1 cellular context compared by ENCODE assay signal in the genomic region with DNA sequence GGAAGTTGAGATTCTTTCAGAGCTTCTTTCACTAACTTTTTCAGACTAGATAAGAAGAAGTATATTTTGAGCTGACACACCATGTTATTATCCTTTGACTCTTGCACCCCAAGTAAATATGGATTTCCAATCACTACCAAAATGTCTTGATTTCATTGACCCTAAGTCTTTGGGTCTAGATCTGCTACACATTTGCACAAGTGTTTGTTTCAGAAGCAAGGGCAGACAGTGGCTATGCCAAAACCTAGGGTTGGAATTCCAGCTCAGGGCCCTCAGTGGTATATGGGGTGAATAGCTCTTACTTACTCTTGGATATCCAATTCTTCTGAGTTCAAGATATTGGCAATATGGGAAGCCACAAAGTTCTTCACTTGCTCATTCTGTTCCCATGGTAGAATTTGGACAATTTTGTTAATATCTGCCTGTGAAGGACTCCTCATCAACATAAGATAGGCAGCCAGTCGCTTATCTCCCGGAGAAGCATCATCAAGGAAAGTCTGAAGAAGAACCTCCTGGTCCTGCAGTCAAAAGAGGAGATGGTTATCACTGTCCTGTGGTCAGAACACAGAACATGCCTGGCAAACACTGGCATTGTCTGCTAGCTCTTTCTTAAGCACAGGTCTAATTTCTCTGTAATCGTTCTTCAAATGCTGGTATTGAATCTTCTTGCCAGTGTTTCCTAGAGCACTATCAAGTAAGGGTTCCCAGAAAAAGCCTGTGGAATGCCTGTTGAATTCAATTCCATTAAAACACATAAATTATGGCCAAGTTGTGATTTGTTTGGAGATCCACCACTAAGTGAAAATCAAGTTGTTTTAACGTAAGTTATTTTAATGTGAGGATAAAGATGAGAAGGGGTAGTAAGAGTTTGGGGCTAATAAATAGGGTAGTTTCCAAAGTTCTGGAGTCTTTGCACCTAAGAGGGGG.
TF ChIP-seq lines count a peak whose summit lies in the region.

No MANE protein-coding gene starts in this region.

TF ChIP-seq in HepG2, 621 proteins besides CTCF, POLR2A, EP300 and RAD21 (continued from another document and continues in another):
- TF ChIP-seq ZNF543 (CRISPR knock-in tag; IDR thresholded peaks at IDR 0.05) (0 out of 2 replicates have a peak, but pooled peaks have one; percentile 27), CEBPG (CRISPR knock-in tag; IDR thresholded peaks at IDR 0.05) (no peak), IKZF4 (CRISPR knock-in tag; IDR thresholded peaks at IDR 0.05; ENCODE audit: borderline replicate concordance, low read depth, not compliant biosample characterization) (peak; percentile 13), ZNF44 (CRISPR knock-in tag; IDR thresholded peaks at IDR 0.05) (0 out of 2 replicates have a peak, but pooled peaks have one; percentile 22), AGO2 (optimal IDR thresholded peaks at IDR 0.05; ENCODE audit: low read depth, low read length) (peak; percentile 82), RFX3 (CRISPR knock-in tag; IDR thresholded peaks at IDR 0.05) (no peak), POLR2G (IDR thresholded peaks at IDR 0.05; ENCODE audit: low read depth, low read length) (peak; percentile 61), KMT2B (CRISPR knock-in tag; IDR thresholded peaks at IDR 0.05) (no peak), RBM22 (optimal IDR thresholded peaks at IDR 0.05; ENCODE audit: low read length) (peak; percentile 97), NFATC3 (CRISPR knock-in tag; IDR thresholded peaks at IDR 0.05) (0 out of 2 replicates have a peak, but pooled peaks have one; percentile 41), SRSF1 (optimal IDR thresholded peaks at IDR 0.05; ENCODE audit: low read depth, low read length) (no peak), ZNF703 (CRISPR knock-in tag; IDR thresholded peaks at IDR 0.05; ENCODE audit: borderline replicate concordance) (no peak), POLR2AphosphoS2 (IDR thresholded peaks at IDR 0.05; ENCODE audit: low read depth, low read length) (peak; percentile 72), SSRP1 (CRISPR knock-in tag; IDR thresholded peaks at IDR 0.05) (peak; percentile 85; the same call in 1 of the 2 replicates), POLR2AphosphoS5 (IDR thresholded peaks at IDR 0.05; ENCODE audit: low read depth, low read length) (peak; percentile 62), MBD4 (IDR thresholded peaks at IDR 0.05; ENCODE audit: borderline replicate concordance, low read length) (no peak), ZNF776 (CRISPR knock-in tag; IDR thresholded peaks at IDR 0.05) (no peak), RARG (CRISPR knock-in tag; IDR thresholded peaks at IDR 0.05; ENCODE audit: low read depth) (0 out of 2 replicates have a peak, but pooled peaks have one; percentile 33), ZNF430 (CRISPR knock-in tag; IDR thresholded peaks at IDR 0.05) (no peak), ZNF841 (CRISPR knock-in tag; IDR thresholded peaks at IDR 0.05; ENCODE audit: borderline replicate concordance) (0 out of 2 replicates have a peak, but pooled peaks have one; percentile 35), RBFOX2 (IDR thresholded peaks at IDR 0.05; ENCODE audit: low read depth, low read length) (peak; percentile 87), ISL2 (CRISPR knock-in tag; IDR thresholded peaks at IDR 0.05) (no peak), ZIK1 (CRISPR knock-in tag; IDR thresholded peaks at IDR 0.05; ENCODE audit: borderline replicate concordance, low read depth) (no peak), ZNF780A (CRISPR knock-in tag; IDR thresholded peaks at IDR 0.05) (peak; percentile 68; the same call in 1 of the 2 replicates), ARNTL (CRISPR knock-in tag; IDR thresholded peaks at IDR 0.05) (no peak), MAFF (IDR thresholded peaks at IDR 0.05; ENCODE audit: low read depth, low read length) (no peak)
- TF ChIP-seq, protein P1, sequence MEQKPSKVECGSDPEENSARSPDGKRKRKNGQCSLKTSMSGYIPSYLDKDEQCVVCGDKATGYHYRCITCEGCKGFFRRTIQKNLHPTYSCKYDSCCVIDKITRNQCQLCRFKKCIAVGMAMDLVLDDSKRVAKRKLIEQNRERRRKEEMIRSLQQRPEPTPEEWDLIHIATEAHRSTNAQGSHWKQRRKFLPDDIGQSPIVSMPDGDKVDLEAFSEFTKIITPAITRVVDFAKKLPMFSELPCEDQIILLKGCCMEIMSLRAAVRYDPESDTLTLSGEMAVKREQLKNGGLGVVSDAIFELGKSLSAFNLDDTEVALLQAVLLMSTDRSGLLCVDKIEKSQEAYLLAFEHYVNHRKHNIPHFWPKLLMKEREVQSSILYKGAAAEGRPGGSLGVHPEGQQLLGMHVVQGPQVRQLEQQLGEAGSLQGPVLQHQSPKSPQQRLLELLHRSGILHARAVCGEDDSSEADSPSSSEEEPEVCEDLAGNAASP (CRISPR knock-in tag; IDR thresholded peaks at IDR 0.05; ENCODE audit: borderline replicate concordance): no peak
- TF ChIP-seq, protein P2, sequence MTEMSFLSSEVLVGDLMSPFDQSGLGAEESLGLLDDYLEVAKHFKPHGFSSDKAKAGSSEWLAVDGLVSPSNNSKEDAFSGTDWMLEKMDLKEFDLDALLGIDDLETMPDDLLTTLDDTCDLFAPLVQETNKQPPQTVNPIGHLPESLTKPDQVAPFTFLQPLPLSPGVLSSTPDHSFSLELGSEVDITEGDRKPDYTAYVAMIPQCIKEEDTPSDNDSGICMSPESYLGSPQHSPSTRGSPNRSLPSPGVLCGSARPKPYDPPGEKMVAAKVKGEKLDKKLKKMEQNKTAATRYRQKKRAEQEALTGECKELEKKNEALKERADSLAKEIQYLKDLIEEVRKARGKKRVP (CRISPR knock-in tag; IDR thresholded peaks at IDR 0.05): 0 out of 4 replicates have a peak, but pooled peaks of 1 of the 2 experiments have one; percentile 26
- TF ChIP-seq, protein P3, sequence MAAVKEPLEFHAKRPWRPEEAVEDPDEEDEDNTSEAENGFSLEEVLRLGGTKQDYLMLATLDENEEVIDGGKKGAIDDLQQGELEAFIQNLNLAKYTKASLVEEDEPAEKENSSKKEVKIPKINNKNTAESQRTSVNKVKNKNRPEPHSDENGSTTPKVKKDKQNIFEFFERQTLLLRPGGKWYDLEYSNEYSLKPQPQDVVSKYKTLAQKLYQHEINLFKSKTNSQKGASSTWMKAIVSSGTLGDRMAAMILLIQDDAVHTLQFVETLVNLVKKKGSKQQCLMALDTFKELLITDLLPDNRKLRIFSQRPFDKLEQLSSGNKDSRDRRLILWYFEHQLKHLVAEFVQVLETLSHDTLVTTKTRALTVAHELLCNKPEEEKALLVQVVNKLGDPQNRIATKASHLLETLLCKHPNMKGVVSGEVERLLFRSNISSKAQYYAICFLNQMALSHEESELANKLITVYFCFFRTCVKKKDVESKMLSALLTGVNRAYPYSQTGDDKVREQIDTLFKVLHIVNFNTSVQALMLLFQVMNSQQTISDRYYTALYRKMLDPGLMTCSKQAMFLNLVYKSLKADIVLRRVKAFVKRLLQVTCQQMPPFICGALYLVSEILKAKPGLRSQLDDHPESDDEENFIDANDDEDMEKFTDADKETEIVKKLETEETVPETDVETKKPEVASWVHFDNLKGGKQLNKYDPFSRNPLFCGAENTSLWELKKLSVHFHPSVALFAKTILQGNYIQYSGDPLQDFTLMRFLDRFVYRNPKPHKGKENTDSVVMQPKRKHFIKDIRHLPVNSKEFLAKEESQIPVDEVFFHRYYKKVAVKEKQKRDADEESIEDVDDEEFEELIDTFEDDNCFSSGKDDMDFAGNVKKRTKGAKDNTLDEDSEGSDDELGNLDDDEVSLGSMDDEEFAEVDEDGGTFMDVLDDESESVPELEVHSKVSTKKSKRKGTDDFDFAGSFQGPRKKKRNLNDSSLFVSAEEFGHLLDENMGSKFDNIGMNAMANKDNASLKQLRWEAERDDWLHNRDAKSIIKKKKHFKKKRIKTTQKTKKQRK (IDR thresholded peaks at IDR 0.05; ENCODE audit: low read length): no peak
- TF ChIP-seq, protein P4, sequence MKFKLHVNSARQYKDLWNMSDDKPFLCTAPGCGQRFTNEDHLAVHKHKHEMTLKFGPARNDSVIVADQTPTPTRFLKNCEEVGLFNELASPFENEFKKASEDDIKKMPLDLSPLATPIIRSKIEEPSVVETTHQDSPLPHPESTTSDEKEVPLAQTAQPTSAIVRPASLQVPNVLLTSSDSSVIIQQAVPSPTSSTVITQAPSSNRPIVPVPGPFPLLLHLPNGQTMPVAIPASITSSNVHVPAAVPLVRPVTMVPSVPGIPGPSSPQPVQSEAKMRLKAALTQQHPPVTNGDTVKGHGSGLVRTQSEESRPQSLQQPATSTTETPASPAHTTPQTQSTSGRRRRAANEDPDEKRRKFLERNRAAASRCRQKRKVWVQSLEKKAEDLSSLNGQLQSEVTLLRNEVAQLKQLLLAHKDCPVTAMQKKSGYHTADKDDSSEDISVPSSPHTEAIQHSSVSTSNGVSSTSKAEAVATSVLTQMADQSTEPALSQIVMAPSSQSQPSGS (CRISPR knock-in tag; IDR thresholded peaks at IDR 0.05): no peak
- TF ChIP-seq, protein P5, sequence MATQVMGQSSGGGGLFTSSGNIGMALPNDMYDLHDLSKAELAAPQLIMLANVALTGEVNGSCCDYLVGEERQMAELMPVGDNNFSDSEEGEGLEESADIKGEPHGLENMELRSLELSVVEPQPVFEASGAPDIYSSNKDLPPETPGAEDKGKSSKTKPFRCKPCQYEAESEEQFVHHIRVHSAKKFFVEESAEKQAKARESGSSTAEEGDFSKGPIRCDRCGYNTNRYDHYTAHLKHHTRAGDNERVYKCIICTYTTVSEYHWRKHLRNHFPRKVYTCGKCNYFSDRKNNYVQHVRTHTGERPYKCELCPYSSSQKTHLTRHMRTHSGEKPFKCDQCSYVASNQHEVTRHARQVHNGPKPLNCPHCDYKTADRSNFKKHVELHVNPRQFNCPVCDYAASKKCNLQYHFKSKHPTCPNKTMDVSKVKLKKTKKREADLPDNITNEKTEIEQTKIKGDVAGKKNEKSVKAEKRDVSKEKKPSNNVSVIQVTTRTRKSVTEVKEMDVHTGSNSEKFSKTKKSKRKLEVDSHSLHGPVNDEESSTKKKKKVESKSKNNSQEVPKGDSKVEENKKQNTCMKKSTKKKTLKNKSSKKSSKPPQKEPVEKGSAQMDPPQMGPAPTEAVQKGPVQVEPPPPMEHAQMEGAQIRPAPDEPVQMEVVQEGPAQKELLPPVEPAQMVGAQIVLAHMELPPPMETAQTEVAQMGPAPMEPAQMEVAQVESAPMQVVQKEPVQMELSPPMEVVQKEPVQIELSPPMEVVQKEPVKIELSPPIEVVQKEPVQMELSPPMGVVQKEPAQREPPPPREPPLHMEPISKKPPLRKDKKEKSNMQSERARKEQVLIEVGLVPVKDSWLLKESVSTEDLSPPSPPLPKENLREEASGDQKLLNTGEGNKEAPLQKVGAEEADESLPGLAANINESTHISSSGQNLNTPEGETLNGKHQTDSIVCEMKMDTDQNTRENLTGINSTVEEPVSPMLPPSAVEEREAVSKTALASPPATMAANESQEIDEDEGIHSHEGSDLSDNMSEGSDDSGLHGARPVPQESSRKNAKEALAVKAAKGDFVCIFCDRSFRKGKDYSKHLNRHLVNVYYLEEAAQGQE (IDR thresholded peaks at IDR 0.05; ENCODE audit: borderline replicate concordance in 1 of 2, low read depth in 1 of 2, low read length in 2 of 2): no peak
- TF ChIP-seq, protein P6, sequence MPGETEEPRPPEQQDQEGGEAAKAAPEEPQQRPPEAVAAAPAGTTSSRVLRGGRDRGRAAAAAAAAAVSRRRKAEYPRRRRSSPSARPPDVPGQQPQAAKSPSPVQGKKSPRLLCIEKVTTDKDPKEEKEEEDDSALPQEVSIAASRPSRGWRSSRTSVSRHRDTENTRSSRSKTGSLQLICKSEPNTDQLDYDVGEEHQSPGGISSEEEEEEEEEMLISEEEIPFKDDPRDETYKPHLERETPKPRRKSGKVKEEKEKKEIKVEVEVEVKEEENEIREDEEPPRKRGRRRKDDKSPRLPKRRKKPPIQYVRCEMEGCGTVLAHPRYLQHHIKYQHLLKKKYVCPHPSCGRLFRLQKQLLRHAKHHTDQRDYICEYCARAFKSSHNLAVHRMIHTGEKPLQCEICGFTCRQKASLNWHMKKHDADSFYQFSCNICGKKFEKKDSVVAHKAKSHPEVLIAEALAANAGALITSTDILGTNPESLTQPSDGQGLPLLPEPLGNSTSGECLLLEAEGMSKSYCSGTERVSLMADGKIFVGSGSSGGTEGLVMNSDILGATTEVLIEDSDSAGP (CRISPR knock-in tag; IDR thresholded peaks at IDR 0.05; ENCODE audit: borderline replicate concordance): no peak
- TF ChIP-seq, protein P7, sequence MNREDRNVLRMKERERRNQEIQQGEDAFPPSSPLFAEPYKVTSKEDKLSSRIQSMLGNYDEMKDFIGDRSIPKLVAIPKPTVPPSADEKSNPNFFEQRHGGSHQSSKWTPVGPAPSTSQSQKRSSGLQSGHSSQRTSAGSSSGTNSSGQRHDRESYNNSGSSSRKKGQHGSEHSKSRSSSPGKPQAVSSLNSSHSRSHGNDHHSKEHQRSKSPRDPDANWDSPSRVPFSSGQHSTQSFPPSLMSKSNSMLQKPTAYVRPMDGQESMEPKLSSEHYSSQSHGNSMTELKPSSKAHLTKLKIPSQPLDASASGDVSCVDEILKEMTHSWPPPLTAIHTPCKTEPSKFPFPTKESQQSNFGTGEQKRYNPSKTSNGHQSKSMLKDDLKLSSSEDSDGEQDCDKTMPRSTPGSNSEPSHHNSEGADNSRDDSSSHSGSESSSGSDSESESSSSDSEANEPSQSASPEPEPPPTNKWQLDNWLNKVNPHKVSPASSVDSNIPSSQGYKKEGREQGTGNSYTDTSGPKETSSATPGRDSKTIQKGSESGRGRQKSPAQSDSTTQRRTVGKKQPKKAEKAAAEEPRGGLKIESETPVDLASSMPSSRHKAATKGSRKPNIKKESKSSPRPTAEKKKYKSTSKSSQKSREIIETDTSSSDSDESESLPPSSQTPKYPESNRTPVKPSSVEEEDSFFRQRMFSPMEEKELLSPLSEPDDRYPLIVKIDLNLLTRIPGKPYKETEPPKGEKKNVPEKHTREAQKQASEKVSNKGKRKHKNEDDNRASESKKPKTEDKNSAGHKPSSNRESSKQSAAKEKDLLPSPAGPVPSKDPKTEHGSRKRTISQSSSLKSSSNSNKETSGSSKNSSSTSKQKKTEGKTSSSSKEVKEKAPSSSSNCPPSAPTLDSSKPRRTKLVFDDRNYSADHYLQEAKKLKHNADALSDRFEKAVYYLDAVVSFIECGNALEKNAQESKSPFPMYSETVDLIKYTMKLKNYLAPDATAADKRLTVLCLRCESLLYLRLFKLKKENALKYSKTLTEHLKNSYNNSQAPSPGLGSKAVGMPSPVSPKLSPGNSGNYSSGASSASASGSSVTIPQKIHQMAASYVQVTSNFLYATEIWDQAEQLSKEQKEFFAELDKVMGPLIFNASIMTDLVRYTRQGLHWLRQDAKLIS (CRISPR knock-in tag; IDR thresholded peaks at IDR 0.05): peak; percentile 52
- TF ChIP-seq, protein P8, sequence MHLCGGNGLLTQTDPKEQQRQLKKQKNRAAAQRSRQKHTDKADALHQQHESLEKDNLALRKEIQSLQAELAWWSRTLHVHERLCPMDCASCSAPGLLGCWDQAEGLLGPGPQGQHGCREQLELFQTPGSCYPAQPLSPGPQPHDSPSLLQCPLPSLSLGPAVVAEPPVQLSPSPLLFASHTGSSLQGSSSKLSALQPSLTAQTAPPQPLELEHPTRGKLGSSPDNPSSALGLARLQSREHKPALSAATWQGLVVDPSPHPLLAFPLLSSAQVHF (CRISPR knock-in tag; IDR thresholded peaks at IDR 0.05): 0 out of 2 replicates have a peak, but pooled peaks have one; percentile 62
